17 cellular contexts compared by ENCODE assay signal in genomic region chr6:99622044-99622443, GRCh38. TPM values are rescaled to one million over a fixed set of nuclear protein-coding genes. Genes with fewer than 3 reads are reported as not detected.
"Had no signal": no experiment of that assay in that cellular context is flagged by ENCODE, and none has a peak within 500 bp of the region (broad histone marks: within the 10 kb centered on the region; RNA-seq: fewer than 3 reads in every experiment).

No MANE protein-coding gene starts in this region.

RNA-seq across cellular contexts. Expression of gene PRDM13, which starts 15.4 kb away (rescaled TPM):
- total RNA-seq: activated naive CD4-positive, alpha-beta T cell treated with anti-CD3 and anti-CD28 coated beads for 36 hours; activated naive CD4-positive, alpha-beta T cell treated with anti-CD3 and anti-CD28 coated beads, Interleukin-2, amount 50 U/mL, for 72 hours; activated naive CD8-positive, alpha-beta T cell treated with anti-CD3 and anti-CD28 coated beads, Interleukin-2, amount 10 ng/mL, durations not matched to agents 7 days and 5 days; activated T-cell treated with anti-CD3 and anti-CD28 coated beads, Interleukin-2, amount 50 U/mL, for 72 hours; activated T-helper 1 cell treated with anti-CD3 and anti-CD28 coated beads, Interleukin-12 subunit alpha, Interleukin-12 subunit beta, Interleukin-2, Interleukin-4 antibody, amounts not matched to agents 30 ng/mL and 10 ng/mL and 1 ng/mL, durations not matched to agents 14 hours and 24 hours and 36 hours; activated T-helper 17 cell treated with anti-CD3 and anti-CD28 coated beads, Interleukin-2, amount 50 U/mL, for 72 hours; activated T-helper 2 cell treated with anti-CD3 and anti-CD28 coated beads, Interferon-gamma antibody, Interleukin-2, Interleukin-4, amounts not matched to agents 10 μg/mL and 5 μg/mL and 100 μg/mL, durations not matched to agents 14 hours and 24 hours and 36 hours; adrenal gland; aorta; ascending aorta; astrocyte; body of pancreas; breast epithelium; bronchial epithelial cell; cardiac muscle cell; cardiac septum; chondrocyte had no signal
- polyA plus RNA-seq: adrenal gland, aorta, cardiac muscle cell had no signal
